ENCODE assay signal across 5 cellular contexts in the genomic region with DNA sequence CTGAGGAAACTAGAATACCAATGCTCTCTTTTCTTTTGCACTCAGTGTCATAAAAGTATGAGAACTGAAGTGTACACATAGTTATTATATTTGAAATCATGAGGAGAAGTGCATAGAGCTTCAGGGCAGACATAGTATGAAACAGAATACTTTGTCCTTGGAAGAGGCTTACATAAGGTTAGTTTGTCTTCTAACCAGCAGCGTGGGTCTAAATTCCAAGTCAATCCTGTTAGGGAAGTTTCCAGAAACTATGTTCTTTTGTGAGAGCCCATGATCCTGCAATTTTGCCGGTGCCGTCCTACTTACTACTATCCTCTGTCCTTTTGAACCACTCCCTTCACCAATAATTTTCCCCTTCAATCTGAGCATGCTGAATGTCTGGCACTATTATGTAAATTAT.
"Had no signal": no experiment of that assay in that cellular context is flagged by ENCODE, and none has a peak within 500 bp of the region (broad histone marks: within the 10 kb centered on the region; RNA-seq: fewer than 3 reads in every experiment).

No MANE protein-coding gene starts in this region.

- DNase-seq: IMR-90 had no signal

- FAIRE-seq: HepG2, HTR-8/SVneo, K562 had no signal

- H3K27ac ChIP-seq: HL-60 had no signal

- ATAC-seq: HepG2, K562 had no signal

- H3K4me3 ChIP-seq: K562 had no signal
